ENCODE assay signal across 17 cellular contexts in genomic region chr18:79548077-79548450, GRCh38.
"Had no signal": no experiment of that assay in that cellular context is flagged by ENCODE, and none has a peak within 500 bp of the region (broad histone marks: within the 10 kb centered on the region; RNA-seq: fewer than 3 reads in every experiment).

No MANE protein-coding gene starts in this region.

- H3K27me3 ChIP-seq: body of pancreas, pancreas had no signal

- H3K27ac ChIP-seq: body of pancreas, coronary artery, esophagus muscularis mucosa, pancreas, suprapubic skin, WERI-Rb-1 had no signal

- H3K4me1 ChIP-seq: body of pancreas, esophagus muscularis mucosa, pancreas had no signal

- ATAC-seq: activated CD8-positive, alpha-beta memory T cell treated with anti-CD3 and anti-CD28 coated beads, Interleukin-2, amount 10 ng/mL, durations not matched to agents 7 days and 5 days; body of pancreas; pancreas; stimulated activated naive B cell treated with anti-CD40 and anti-IgM and Interleukin-4, amounts not matched to agents 10 μg/mL and 1 μg/mL and 100 μg/mL, for 72 hours; T-helper 17 cell had no signal

- H3K9me3 ChIP-seq: body of pancreas, esophagus muscularis mucosa, pancreas, suprapubic skin had no signal

- H3K4me3 ChIP-seq: body of pancreas, coronary artery, esophagus muscularis mucosa, pancreas had no signal

- DNase-seq: activated CD4-positive, alpha-beta memory T cell treated with anti-CD3 and anti-CD28 coated beads for 36 hours; activated CD8-positive, alpha-beta memory T cell treated with anti-CD3 and anti-CD28 coated beads, Interleukin-2, amount 10 ng/mL, durations not matched to agents 7 days and 5 days; activated effector memory CD4-positive, alpha-beta T cell treated with anti-CD3 and anti-CD28 coated beads, Interleukin-2, amount 50 U/mL, for 16 hours; activated T-cell treated with anti-CD3 and anti-CD28 coated beads, Interleukin-2, amount 50 U/mL, for 24 hours; amniotic stem cell; body of pancreas; central memory CD4-positive, alpha-beta T cell; kidney glomerular epithelial cell; stimulated activated CD4-positive, alpha-beta T cell treated with anti-CD3 and anti-CD28 coated beads, Interleukin-2, amount 100 ng/mL, for 48 hours; stimulated activated naive B cell treated with anti-CD40 and anti-IgM and Interleukin-4, amounts not matched to agents 10 μg/mL and 1 μg/mL and 100 μg/mL, for 72 hours; T-helper 17 cell; trophoblast cell; WERI-Rb-1 had no signal

- H3K36me3 ChIP-seq: esophagus muscularis mucosa, pancreas, suprapubic skin, WERI-Rb-1 had no signal
